ENCODE assay signal across 1 cellular context in the genomic region with DNA sequence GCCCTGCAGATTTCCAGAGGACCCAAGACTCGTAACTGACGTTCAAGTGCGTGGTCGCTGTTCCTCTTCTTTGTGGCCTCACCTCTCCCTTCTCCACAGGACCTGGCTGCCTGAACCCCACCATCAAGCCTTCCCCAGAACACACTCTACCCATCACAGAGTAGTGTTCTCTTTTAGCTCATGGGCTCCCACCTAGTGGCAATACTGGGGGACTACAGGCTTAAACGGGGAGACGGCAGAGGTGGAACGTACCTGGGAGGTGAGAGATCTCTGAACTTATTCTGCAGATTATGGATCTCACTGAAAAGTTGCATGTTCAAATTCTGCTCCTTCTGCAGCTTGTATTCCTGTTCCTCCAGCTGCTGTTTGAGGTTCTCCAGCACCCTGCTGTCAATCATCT.
TF ChIP-seq lines count a peak whose summit lies in the region.

No MANE protein-coding gene starts in this region.

TF ChIP-seq in GM23338, 12 proteins besides CTCF, POLR2A, EP300 and RAD21 (continued from another document):
- TF ChIP-seq, protein P1, sequence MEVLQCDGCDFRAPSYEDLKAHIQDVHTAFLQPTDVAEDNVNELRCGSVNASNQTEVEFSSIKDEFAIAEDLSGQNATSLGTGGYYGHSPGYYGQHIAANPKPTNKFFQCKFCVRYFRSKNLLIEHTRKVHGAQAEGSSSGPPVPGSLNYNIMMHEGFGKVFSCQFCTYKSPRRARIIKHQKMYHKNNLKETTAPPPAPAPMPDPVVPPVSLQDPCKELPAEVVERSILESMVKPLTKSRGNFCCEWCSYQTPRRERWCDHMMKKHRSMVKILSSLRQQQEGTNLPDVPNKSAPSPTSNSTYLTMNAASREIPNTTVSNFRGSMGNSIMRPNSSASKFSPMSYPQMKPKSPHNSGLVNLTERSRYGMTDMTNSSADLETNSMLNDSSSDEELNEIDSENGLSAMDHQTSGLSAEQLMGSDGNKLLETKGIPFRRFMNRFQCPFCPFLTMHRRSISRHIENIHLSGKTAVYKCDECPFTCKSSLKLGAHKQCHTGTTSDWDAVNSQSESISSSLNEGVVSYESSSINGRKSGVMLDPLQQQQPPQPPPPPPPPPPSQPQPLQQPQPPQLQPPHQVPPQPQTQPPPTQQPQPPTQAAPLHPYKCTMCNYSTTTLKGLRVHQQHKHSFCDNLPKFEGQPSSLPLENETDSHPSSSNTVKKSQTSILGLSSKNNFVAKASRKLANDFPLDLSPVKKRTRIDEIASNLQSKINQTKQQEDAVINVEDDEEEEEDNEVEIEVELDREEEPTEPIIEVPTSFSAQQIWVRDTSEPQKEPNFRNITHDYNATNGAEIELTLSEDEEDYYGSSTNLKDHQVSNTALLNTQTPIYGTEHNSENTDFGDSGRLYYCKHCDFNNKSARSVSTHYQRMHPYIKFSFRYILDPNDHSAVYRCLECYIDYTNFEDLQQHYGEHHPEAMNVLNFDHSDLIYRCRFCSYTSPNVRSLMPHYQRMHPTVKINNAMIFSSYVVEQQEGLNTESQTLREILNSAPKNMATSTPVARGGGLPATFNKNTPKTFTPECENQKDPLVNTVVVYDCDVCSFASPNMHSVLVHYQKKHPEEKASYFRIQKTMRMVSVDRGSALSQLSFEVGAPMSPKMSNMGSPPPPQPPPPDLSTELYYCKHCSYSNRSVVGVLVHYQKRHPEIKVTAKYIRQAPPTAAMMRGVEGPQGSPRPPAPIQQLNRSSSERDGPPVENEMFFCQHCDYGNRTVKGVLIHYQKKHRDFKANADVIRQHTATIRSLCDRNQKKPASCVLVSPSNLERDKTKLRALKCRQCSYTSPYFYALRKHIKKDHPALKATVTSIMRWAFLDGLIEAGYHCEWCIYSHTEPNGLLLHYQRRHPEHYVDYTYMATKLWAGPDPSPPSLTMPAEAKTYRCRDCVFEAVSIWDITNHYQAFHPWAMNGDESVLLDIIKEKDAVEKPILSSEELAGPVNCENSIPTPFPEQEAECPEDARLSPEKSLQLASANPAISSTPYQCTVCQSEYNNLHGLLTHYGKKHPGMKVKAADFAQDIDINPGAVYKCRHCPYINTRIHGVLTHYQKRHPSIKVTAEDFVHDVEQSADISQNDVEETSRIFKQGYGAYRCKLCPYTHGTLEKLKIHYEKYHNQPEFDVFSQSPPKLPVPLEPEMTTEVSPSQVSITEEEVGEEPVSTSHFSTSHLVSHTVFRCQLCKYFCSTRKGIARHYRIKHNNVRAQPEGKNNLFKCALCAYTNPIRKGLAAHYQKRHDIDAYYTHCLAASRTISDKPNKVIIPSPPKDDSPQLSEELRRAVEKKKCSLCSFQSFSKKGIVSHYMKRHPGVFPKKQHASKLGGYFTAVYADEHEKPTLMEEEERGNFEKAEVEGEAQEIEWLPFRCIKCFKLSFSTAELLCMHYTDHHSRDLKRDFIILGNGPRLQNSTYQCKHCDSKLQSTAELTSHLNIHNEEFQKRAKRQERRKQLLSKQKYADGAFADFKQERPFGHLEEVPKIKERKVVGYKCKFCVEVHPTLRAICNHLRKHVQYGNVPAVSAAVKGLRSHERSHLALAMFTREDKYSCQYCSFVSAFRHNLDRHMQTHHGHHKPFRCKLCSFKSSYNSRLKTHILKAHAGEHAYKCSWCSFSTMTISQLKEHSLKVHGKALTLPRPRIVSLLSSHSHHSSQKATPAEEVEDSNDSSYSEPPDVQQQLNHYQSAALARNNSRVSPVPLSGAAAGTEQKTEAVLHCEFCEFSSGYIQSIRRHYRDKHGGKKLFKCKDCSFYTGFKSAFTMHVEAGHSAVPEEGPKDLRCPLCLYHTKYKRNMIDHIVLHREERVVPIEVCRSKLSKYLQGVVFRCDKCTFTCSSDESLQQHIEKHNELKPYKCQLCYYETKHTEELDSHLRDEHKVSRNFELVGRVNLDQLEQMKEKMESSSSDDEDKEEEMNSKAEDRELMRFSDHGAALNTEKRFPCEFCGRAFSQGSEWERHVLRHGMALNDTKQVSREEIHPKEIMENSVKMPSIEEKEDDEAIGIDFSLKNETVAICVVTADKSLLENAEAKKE (CRISPR knock-in tag; IDR thresholded peaks at IDR 0.05): no peak
- no peak for TF ChIP-seq CREB1 (CRISPR knock-in tag; IDR thresholded peaks at IDR 0.05; ENCODE audit: low read depth)
- TF ChIP-seq NANOG (IDR thresholded peaks at IDR 0.05; ENCODE audit: borderline replicate concordance): no peak
- TF ChIP-seq ZNF331 (CRISPR knock-in tag; IDR thresholded peaks at IDR 0.05; ENCODE audit: low read depth): no peak
- no peak for TF ChIP-seq ZNF114 (CRISPR knock-in tag; IDR thresholded peaks at IDR 0.05)
- TF ChIP-seq EZH2phosphoT487 (IDR thresholded peaks at IDR 0.05; ENCODE audit: unreplicated experiment): no peak
- no peak for TF ChIP-seq EZH2 (IDR thresholded peaks at IDR 0.05; ENCODE audit: low read depth, unreplicated experiment)
- TF ChIP-seq, protein P2, sequence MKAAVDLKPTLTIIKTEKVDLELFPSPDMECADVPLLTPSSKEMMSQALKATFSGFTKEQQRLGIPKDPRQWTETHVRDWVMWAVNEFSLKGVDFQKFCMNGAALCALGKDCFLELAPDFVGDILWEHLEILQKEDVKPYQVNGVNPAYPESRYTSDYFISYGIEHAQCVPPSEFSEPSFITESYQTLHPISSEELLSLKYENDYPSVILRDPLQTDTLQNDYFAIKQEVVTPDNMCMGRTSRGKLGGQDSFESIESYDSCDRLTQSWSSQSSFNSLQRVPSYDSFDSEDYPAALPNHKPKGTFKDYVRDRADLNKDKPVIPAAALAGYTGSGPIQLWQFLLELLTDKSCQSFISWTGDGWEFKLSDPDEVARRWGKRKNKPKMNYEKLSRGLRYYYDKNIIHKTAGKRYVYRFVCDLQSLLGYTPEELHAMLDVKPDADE (IDR thresholded peaks at IDR 0.05): no peak
- no peak for TF ChIP-seq STAT1 (IDR thresholded peaks at IDR 0.05; ENCODE audit: unreplicated experiment)
